In genomic region chr12:96452271-96452922, GRCh38 we compare ENCODE assay signal across 20 cellular contexts. TPM values are rescaled to one million over a fixed set of nuclear protein-coding genes. Genes with fewer than 3 reads are reported as not detected.
DNase-seq lines count a peak whose midpoint lies in the region; ATAC-seq and TF ChIP-seq lines count a peak whose summit lies in the region.
"Had no signal": no experiment of that assay in that cellular context is flagged by ENCODE, and none has a peak within 500 bp of the region (broad histone marks: within the 10 kb centered on the region; RNA-seq: fewer than 3 reads in every experiment).

No MANE protein-coding gene starts in this region.

- peaks cover 13% of the 10 kb centered on the region for H3K4me1 Mint-ChIP-seq in activated naive CD8-positive, alpha-beta T cell treated with anti-CD3 and anti-CD28 coated beads, Interleukin-2, amount 10 ng/mL, durations not matched to agents 7 days and 5 days
- H3K4me1 Mint-ChIP-seq in activated naive CD8-positive, alpha-beta T cell treated with anti-CD3 and anti-CD28 coated beads for 36 hours, result peaks cover 4% of the 10 kb centered on the region
- H3K4me1 Mint-ChIP-seq in memory B cell, result peaks cover 17% of the 10 kb centered on the region
- H3K4me1 Mint-ChIP-seq in activated T-cell treated with anti-CD3 and anti-CD28 coated beads, Interleukin-2, amount 50 U/mL, for 72 hours (ENCODE audit: low read depth), result peaks cover 30% of the 10 kb centered on the region
- H3K4me1 Mint-ChIP-seq in naive thymus-derived CD4-positive, alpha-beta T cell, result peaks cover 1 to 18% (median 9%) of the 10 kb centered on the region in 7 donors
- H3K4me1 Mint-ChIP-seq: GM23338 had no signal

- no peak overlapping the region for H3K4me3 ChIP-seq in epithelial cell of esophagus (ENCODE audit: low read length)
- no peak overlapping the region for H3K4me3 ChIP-seq in naive thymus-derived CD4-positive, alpha-beta T cell (ENCODE audit: low read length)
- H3K4me3 ChIP-seq: GM23338 had no signal

- intact Hi-C loops in naive thymus-derived CD4-positive, alpha-beta T cell (cut with micrococcal nuclease), result loop anchor here in 1 of 2 donors (2.0 kb wide), 1 partner anchor 18 kb away; no protein-coding TSS in a partner anchor

- CTCF ChIA-PET in naive thymus-derived CD4-positive, alpha-beta T cell (lab: Charles Lee), result interaction anchor here (0.7 kb wide), 1 partner anchor 243 kb away, joined by 4 read pairs; no protein-coding TSS in a partner anchor

- H3K9me3 ChIP-seq in naive thymus-derived CD4-positive, alpha-beta T cell (ENCODE audit: control insufficient read depth in 2 of 3, low read length in 3 of 3), result no peaks in the 10 kb centered on the region

- H3K36me3 Mint-ChIP-seq in activated naive CD8-positive, alpha-beta T cell treated with anti-CD3 and anti-CD28 coated beads, Interleukin-2, amount 10 ng/mL, durations not matched to agents 7 days and 5 days, result peaks cover 17% of the 10 kb centered on the region
- no peaks in the 10 kb centered on the region for H3K36me3 Mint-ChIP-seq in activated naive CD8-positive, alpha-beta T cell treated with anti-CD3 and anti-CD28 coated beads for 36 hours
- no peaks in the 10 kb centered on the region for H3K36me3 Mint-ChIP-seq in memory B cell
- no peaks in the 10 kb centered on the region for H3K36me3 Mint-ChIP-seq in activated T-cell treated with anti-CD3 and anti-CD28 coated beads, Interleukin-2, amount 50 U/mL, for 72 hours (ENCODE audit: insufficient read depth in 2 of 2)
- H3K36me3 Mint-ChIP-seq in naive thymus-derived CD4-positive, alpha-beta T cell, result peaks cover 0 to 8% (median 0%) of the 10 kb centered on the region in 5 donors
- H3K36me3 Mint-ChIP-seq: IgD-negative memory B cell had no signal

- no peaks in the 10 kb centered on the region for H3K36me3 ChIP-seq in naive thymus-derived CD4-positive, alpha-beta T cell (ENCODE audit: control insufficient read depth in 2 of 3, insufficient read depth in 3 of 3, low read length in 3 of 3)

- peak overlapping the region; percentile 17 for H3K27ac Mint-ChIP-seq in activated naive CD8-positive, alpha-beta T cell treated with anti-CD3 and anti-CD28 coated beads, Interleukin-2, amount 10 ng/mL, durations not matched to agents 7 days and 5 days
- H3K27ac Mint-ChIP-seq in activated naive CD8-positive, alpha-beta T cell treated with anti-CD3 and anti-CD28 coated beads for 36 hours, result no peak overlapping the region
- H3K27ac Mint-ChIP-seq in memory B cell, result peak overlapping the region; percentile 3
- no peak overlapping the region for H3K27ac Mint-ChIP-seq in activated T-cell treated with anti-CD3 and anti-CD28 coated beads, Interleukin-2, amount 50 U/mL, for 72 hours
- H3K27ac Mint-ChIP-seq in naive thymus-derived CD4-positive, alpha-beta T cell, result peak overlapping the region in 3 of 9 donors; percentile 4 to 48 (median 17)
- H3K27ac Mint-ChIP-seq: GM23338 had no signal

- H3K4me3 Mint-ChIP-seq in activated naive CD8-positive, alpha-beta T cell treated with anti-CD3 and anti-CD28 coated beads, Interleukin-2, amount 10 ng/mL, durations not matched to agents 7 days and 5 days, result no peak overlapping the region
- H3K4me3 Mint-ChIP-seq in activated naive CD8-positive, alpha-beta T cell treated with anti-CD3 and anti-CD28 coated beads for 36 hours, result no peak overlapping the region
- no peak overlapping the region for H3K4me3 Mint-ChIP-seq in memory B cell
- H3K4me3 Mint-ChIP-seq in activated T-cell treated with anti-CD3 and anti-CD28 coated beads, Interleukin-2, amount 50 U/mL, for 72 hours, result no peak overlapping the region
- no peak overlapping the region for H3K4me3 Mint-ChIP-seq in naive thymus-derived CD4-positive, alpha-beta T cell
- H3K4me3 Mint-ChIP-seq: GM23338, IgD-negative memory B cell had no signal

- H3K27me3 Mint-ChIP-seq in activated naive CD8-positive, alpha-beta T cell treated with anti-CD3 and anti-CD28 coated beads, Interleukin-2, amount 10 ng/mL, durations not matched to agents 7 days and 5 days, result no peaks in the 10 kb centered on the region
- H3K27me3 Mint-ChIP-seq in activated naive CD8-positive, alpha-beta T cell treated with anti-CD3 and anti-CD28 coated beads for 36 hours, result no peaks in the 10 kb centered on the region
- no peaks in the 10 kb centered on the region for H3K27me3 Mint-ChIP-seq in memory B cell
- no peaks in the 10 kb centered on the region for H3K27me3 Mint-ChIP-seq in activated T-cell treated with anti-CD3 and anti-CD28 coated beads, Interleukin-2, amount 50 U/mL, for 72 hours (ENCODE audit: low read depth)
- no peaks in the 10 kb centered on the region for H3K27me3 Mint-ChIP-seq in naive thymus-derived CD4-positive, alpha-beta T cell
- H3K27me3 Mint-ChIP-seq: IgD-negative memory B cell had no signal

- no peak overlapping the region for H3K27ac ChIP-seq in naive thymus-derived CD4-positive, alpha-beta T cell (ENCODE audit: low read depth, low read length)
- H3K27ac ChIP-seq: C4-2B had no signal

- H3K4me1 ChIP-seq in naive thymus-derived CD4-positive, alpha-beta T cell (ENCODE audit: control insufficient read depth in 2 of 2, insufficient read depth in 2 of 2, low read length in 2 of 2), result no peaks in the 10 kb centered on the region

- H3K9me3 Mint-ChIP-seq in activated naive CD8-positive, alpha-beta T cell treated with anti-CD3 and anti-CD28 coated beads, Interleukin-2, amount 10 ng/mL, durations not matched to agents 7 days and 5 days, result peaks cover 8% of the 10 kb centered on the region
- H3K9me3 Mint-ChIP-seq in activated naive CD8-positive, alpha-beta T cell treated with anti-CD3 and anti-CD28 coated beads for 36 hours, result peaks cover 2% of the 10 kb centered on the region
- H3K9me3 Mint-ChIP-seq in memory B cell, result no peaks in the 10 kb centered on the region
- peaks cover 0 to 2% of the 10 kb centered on the region in 2 donors for H3K9me3 Mint-ChIP-seq in activated T-cell treated with anti-CD3 and anti-CD28 coated beads, Interleukin-2, amount 50 U/mL, for 72 hours
- peaks cover 0 to 5% (median 0%) of the 10 kb centered on the region in 11 donors for H3K9me3 Mint-ChIP-seq in naive thymus-derived CD4-positive, alpha-beta T cell
- H3K9me3 Mint-ChIP-seq: GM23338 had no signal

- POLR2A ChIA-PET in activated naive CD8-positive, alpha-beta T cell treated with anti-CD3 and anti-CD28 coated beads, Interleukin-2, amount 10 ng/mL, durations not matched to agents 7 days and 5 days (lab: Charles Lee), result interaction anchor here (1.3 kb wide), 1 partner anchor 52 kb away, joined by 4 read pairs; the partner anchor contains the start of gene CDK17
- POLR2A ChIA-PET in naive thymus-derived CD4-positive, alpha-beta T cell (lab: Charles Lee), result interaction anchor here (0.6 kb wide), 1 partner anchor 241 kb away, joined by 5 read pairs; no protein-coding TSS in a partner anchor

- ATAC-seq in activated naive CD8-positive, alpha-beta T cell treated with anti-CD3 and anti-CD28 coated beads, Interleukin-2, amount 10 ng/mL, durations not matched to agents 7 days and 5 days (ENCODE audit: low read depth), result no peak
- no peak for ATAC-seq in memory B cell (ENCODE audit: low read depth)
- no peak for ATAC-seq in activated T-cell treated with anti-CD3 and anti-CD28 coated beads, Interleukin-2, amount 50 U/mL, for 72 hours (replicated peaks in 1 of 2)
- no peak for ATAC-seq in naive thymus-derived CD4-positive, alpha-beta T cell
- ATAC-seq in HG03571 (IDR thresholded peaks at IDR 0.05; ENCODE audit: unreplicated experiment), result no peak
- ATAC-seq: GM23338, HCT116, Panc1 had no signal

- no peak for TF ChIP-seq CTCF in epithelial cell of esophagus (IDR thresholded peaks at IDR 0.05; ENCODE audit: insufficient read depth, low read depth, low read length, missing control alignments)

- no peaks in the 10 kb centered on the region for H3K27me3 ChIP-seq in naive thymus-derived CD4-positive, alpha-beta T cell (ENCODE audit: control insufficient read depth in 2 of 2, insufficient read depth in 2 of 2, low read length in 2 of 2)

- DNase-seq in activated naive CD8-positive, alpha-beta T cell treated with anti-CD3 and anti-CD28 coated beads, Interleukin-2, amount 10 ng/mL, durations not matched to agents 7 days and 5 days, result no peak
- DNase-seq in activated naive CD8-positive, alpha-beta T cell treated with anti-CD3 and anti-CD28 coated beads for 36 hours, result no peak
- DNase-seq in EH (ENCODE audit: low read depth) (peak; percentile 24), epithelial cell of esophagus (ENCODE audit: low read depth) (peak; percentile 59), memory B cell (ENCODE audit: low spot score in 2 of 2) (no peak)
- no peak for DNase-seq in activated T-cell treated with anti-CD3 and anti-CD28 coated beads, Interleukin-2, amount 50 U/mL, for 72 hours
- DNase-seq in naive thymus-derived CD4-positive, alpha-beta T cell, result no peak
- DNase-seq: COR-L47, DMS 273 treated with DMSO at 0.1 percent for 48 hours, Karpas-422, NCI-H1417, NCI-H1694 treated with DMSO at 0.1 percent for 48 hours, NCI-H2081 treated with DMSO at 0.1 percent for 48 hours, NCI-H69 had no signal

RNA-seq across cellular contexts. Expression of gene CFAP54, which starts 37.0 kb away (rescaled TPM):
- total RNA-seq in activated naive CD8-positive, alpha-beta T cell treated with anti-CD3 and anti-CD28 coated beads, Interleukin-2, amount 10 ng/mL, durations not matched to agents 7 days and 5 days, result 1 to 10 TPM in 1 of 2 experiments, under 1 TPM in 1; 0.94 to 1.8 TPM
- total RNA-seq in activated naive CD8-positive, alpha-beta T cell treated with anti-CD3 and anti-CD28 coated beads for 36 hours, result under 1 TPM; 0.26 to 0.52 TPM
- total RNA-seq in activated T-cell treated with anti-CD3 and anti-CD28 coated beads, Interleukin-2, amount 50 U/mL, for 72 hours, result under 1 TPM; 0.24 to 0.67 TPM
- total RNA-seq in naive thymus-derived CD4-positive, alpha-beta T cell, result under 1 TPM; 0.22 to 0.93 (median 0.30) TPM
- polyA plus RNA-seq in naive thymus-derived CD4-positive, alpha-beta T cell, result under 1 TPM in 1 of 2 donors, not detected in 1; 0.07 TPM

RNA-seq across cellular contexts. Expression of gene CDK17, which starts 52.2 kb away (rescaled TPM):
- total RNA-seq in activated naive CD8-positive, alpha-beta T cell treated with anti-CD3 and anti-CD28 coated beads, Interleukin-2, amount 10 ng/mL, durations not matched to agents 7 days and 5 days, result 10 to 100 TPM; 51.7 to 60.6 TPM
- 10 to 100 TPM; 30.1 to 31.7 TPM for total RNA-seq in activated naive CD8-positive, alpha-beta T cell treated with anti-CD3 and anti-CD28 coated beads for 36 hours
- 10 to 100 TPM; 54.4 to 61.9 TPM for total RNA-seq in activated T-cell treated with anti-CD3 and anti-CD28 coated beads, Interleukin-2, amount 50 U/mL, for 72 hours
- 100 to 1,000 TPM in 2 of 5 experiments, 10 to 100 TPM in 3; 39.7 to 112 (median 67.9) TPM for total RNA-seq in naive thymus-derived CD4-positive, alpha-beta T cell
- 10 to 100 TPM; 30.0 to 50.8 TPM for polyA plus RNA-seq in naive thymus-derived CD4-positive, alpha-beta T cell

Comparison
In these comparisons a context has a peak if more than half of its experiments do, and no peak if none do; other contexts are left out.
1. H3K27ac Mint-ChIP-seq: peak in activated naive CD8-positive, alpha-beta T cell treated with anti-CD3 and anti-CD28 coated beads, Interleukin-2, amount 10 ng/mL, durations not matched to agents 7 days and 5 days (single experiment) and memory B cell (single experiment); none in activated naive CD8-positive, alpha-beta T cell treated with anti-CD3 and anti-CD28 coated beads for 36 hours (single experiment) and activated T-cell treated with anti-CD3 and anti-CD28 coated beads, Interleukin-2, amount 50 U/mL, for 72 hours (single experiment).
2. DNase-seq: peak in EH (single experiment) and epithelial cell of esophagus (single experiment); none in activated naive CD8-positive, alpha-beta T cell treated with anti-CD3 and anti-CD28 coated beads, Interleukin-2, amount 10 ng/mL, durations not matched to agents 7 days and 5 days (single experiment), activated naive CD8-positive, alpha-beta T cell treated with anti-CD3 and anti-CD28 coated beads for 36 hours (single experiment), memory B cell (0 of 2), activated T-cell treated with anti-CD3 and anti-CD28 coated beads, Interleukin-2, amount 50 U/mL, for 72 hours (0 of 2) and naive thymus-derived CD4-positive, alpha-beta T cell (0 of 9).